ENCODE assay signal across 24 cellular contexts in the genomic region with DNA sequence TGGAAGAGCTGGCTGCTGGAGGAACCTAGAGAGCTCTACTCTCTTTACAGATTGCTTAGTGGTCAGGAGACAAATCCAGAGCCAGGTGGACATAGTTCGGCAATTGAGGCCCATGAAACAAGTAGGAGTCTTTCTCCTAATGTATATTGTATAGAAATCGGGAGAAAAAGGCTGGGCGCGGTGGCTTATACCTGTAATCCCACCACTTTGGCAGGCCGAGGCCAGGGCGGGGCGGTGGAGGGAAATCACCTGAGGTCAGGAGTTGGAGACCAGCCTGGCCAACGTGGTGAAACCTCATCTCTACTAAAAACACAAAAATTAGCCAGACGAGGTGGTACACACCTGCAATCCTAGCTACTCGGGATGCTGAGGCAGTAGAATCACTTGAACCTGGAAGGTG. TPM values are rescaled to one million over a fixed set of nuclear protein-coding genes. Genes with fewer than 3 reads are reported as not detected.
DNase-seq lines count a peak whose midpoint lies in the region; ATAC-seq lines count a peak whose summit lies in the region.
"Had no signal": no experiment of that assay in that cellular context is flagged by ENCODE, and none has a peak within 500 bp of the region (broad histone marks: within the 10 kb centered on the region; RNA-seq: fewer than 3 reads in every experiment).

No MANE protein-coding gene starts in this region.

- H3K4me3 ChIP-seq in mesenchymal stem cell (ENCODE audit: insufficient read depth in 1 of 2, low read depth in 1 of 2, low read length in 2 of 2) (no peak overlapping the region), neuronal stem cell (ENCODE audit: low read length in 2 of 2) (no peak overlapping the region)
- H3K4me3 ChIP-seq: BLaER1, GM12878 had no signal

- H2AFZ ChIP-seq in mesenchymal stem cell (ENCODE audit: low read depth, low read length) (no peak overlapping the region), neuronal stem cell (ENCODE audit: low read length) (no peak overlapping the region)

- H2BK12ac ChIP-seq in mesenchymal stem cell (ENCODE audit: low read length in 2 of 2), result no peak overlapping the region
- H2BK12ac ChIP-seq in neuronal stem cell (ENCODE audit: low read length), result no peak overlapping the region

- H3K18ac ChIP-seq in mesenchymal stem cell (ENCODE audit: low read depth in 1 of 2, low read length in 2 of 2) (no peak overlapping the region), neuronal stem cell (ENCODE audit: low read length) (no peak overlapping the region)

- H3K23ac ChIP-seq in mesenchymal stem cell (ENCODE audit: low read length in 2 of 2), result no peak overlapping the region
- no peak overlapping the region for H3K23ac ChIP-seq in neuronal stem cell (ENCODE audit: low read depth, low read length, poor library complexity)

- peaks cover 7% of the 10 kb centered on the region for H3K4me1 Mint-ChIP-seq in T-helper 17 cell
- H3K4me1 Mint-ChIP-seq: CD14-positive monocyte had no signal

- H3K27ac ChIP-seq in mesenchymal stem cell (ENCODE audit: low read length, poor library complexity, severe bottlenecking), result no peak overlapping the region
- no peak overlapping the region for H3K27ac ChIP-seq in neuronal stem cell (replicated peaks; ENCODE audit: low read length)
- H3K27ac ChIP-seq: BLaER1 had no signal

- H2BK5ac ChIP-seq in mesenchymal stem cell (ENCODE audit: low read depth, low read length, poor library complexity, severe bottlenecking), result no peak overlapping the region
- H2BK5ac ChIP-seq in neuronal stem cell (ENCODE audit: low read length), result no peak overlapping the region

- no peak overlapping the region for H2BK15ac ChIP-seq in mesenchymal stem cell (ENCODE audit: low read depth, poor library complexity, severe bottlenecking)
- H2BK15ac ChIP-seq in neuronal stem cell (ENCODE audit: low read length), result no peak overlapping the region

- H4K8ac ChIP-seq in mesenchymal stem cell (ENCODE audit: low read length) (peak overlapping the region; percentile 6), neuronal stem cell (ENCODE audit: low read depth, low read length) (no peak overlapping the region)

- H3K27me3 ChIP-seq in mesenchymal stem cell (ENCODE audit: control insufficient read depth in 1 of 2, insufficient read depth in 1 of 2, low read length in 2 of 2), result no peaks in the 10 kb centered on the region
- H3K27me3 ChIP-seq in neuronal stem cell (ENCODE audit: control insufficient read depth in 3 of 3, insufficient read depth in 3 of 3, low read depth in 1 of 3, low read length in 3 of 3), result no peaks in the 10 kb centered on the region
- H3K27me3 ChIP-seq: BE2C, BLaER1 had no signal

- no peak overlapping the region for H3K14ac ChIP-seq in mesenchymal stem cell (ENCODE audit: low read length in 2 of 2)
- no peak overlapping the region for H3K14ac ChIP-seq in neuronal stem cell (ENCODE audit: low read length)

- no peak overlapping the region for H3K9ac ChIP-seq in mesenchymal stem cell (ENCODE audit: low read length)
- H3K9ac ChIP-seq in neuronal stem cell (ENCODE audit: low read depth, low read length, poor library complexity), result peak overlapping the region; percentile 30
- H3K9ac ChIP-seq: BLaER1 had no signal

- no peak overlapping the region for H3K4ac ChIP-seq in mesenchymal stem cell (ENCODE audit: low read depth in 1 of 2, low read length in 2 of 2)
- no peak overlapping the region for H3K4ac ChIP-seq in neuronal stem cell (ENCODE audit: low read length)

- H3K4me3 Mint-ChIP-seq in T-helper 17 cell, result no peak overlapping the region
- H3K4me3 Mint-ChIP-seq: CD14-positive monocyte; CD4-positive, alpha-beta memory T cell; CD8-positive, alpha-beta memory T cell had no signal

- H3K36me3 Mint-ChIP-seq in T-helper 17 cell (ENCODE audit: low read depth), result no peaks in the 10 kb centered on the region

- H4K91ac ChIP-seq in mesenchymal stem cell (ENCODE audit: low read length) (no peak overlapping the region), neuronal stem cell (ENCODE audit: low read depth, low read length, poor library complexity) (no peak overlapping the region)

- no peak overlapping the region for H3K4me2 ChIP-seq in mesenchymal stem cell (ENCODE audit: low read length, poor library complexity, severe bottlenecking)
- no peak overlapping the region for H3K4me2 ChIP-seq in neuronal stem cell (ENCODE audit: insufficient read depth, low read length, poor library complexity, severe bottlenecking)
- H3K4me2 ChIP-seq: BLaER1 had no signal

- H3K4me1 ChIP-seq in mesenchymal stem cell (ENCODE audit: control insufficient read depth, insufficient read depth, low read depth, low read length), result no peaks in the 10 kb centered on the region
- no peaks in the 10 kb centered on the region for H3K4me1 ChIP-seq in neuronal stem cell (ENCODE audit: control insufficient read depth in 2 of 2, insufficient read depth in 1 of 2, low read depth in 1 of 2, low read length in 2 of 2)
- H3K4me1 ChIP-seq: BE2C, BLaER1 had no signal

- H2AK5ac ChIP-seq in mesenchymal stem cell (ENCODE audit: low read length, severe bottlenecking) (no peak overlapping the region), neuronal stem cell (ENCODE audit: low read depth, low read length) (no peak overlapping the region)

- H3K27ac Mint-ChIP-seq in T-helper 17 cell, result peak overlapping the region; percentile 72

- H3K79me1 ChIP-seq in mesenchymal stem cell (replicated peaks; ENCODE audit: low read length, poor library complexity, severe bottlenecking), result peaks cover 33% of the 10 kb centered on the region
- peaks cover 2% of the 10 kb centered on the region for H3K79me1 ChIP-seq in neuronal stem cell (ENCODE audit: low read depth, low read length)

- no peaks in the 10 kb centered on the region for H3K9me3 ChIP-seq in T-helper 17 cell (ENCODE audit: control insufficient read depth, low read length, poor library complexity, severe bottlenecking)
- H3K9me3 ChIP-seq in mesenchymal stem cell (ENCODE audit: control insufficient read depth, low read length), result no peaks in the 10 kb centered on the region
- H3K9me3 ChIP-seq in neuronal stem cell (replicated peaks in 1 of 2; ENCODE audit: control insufficient read depth in 2 of 2, insufficient read depth in 1 of 2, low read depth in 1 of 2, low read length in 2 of 2), result peaks cover 0 to 2% of the 10 kb centered on the region in 2 donors
- H3K9me3 ChIP-seq: BE2C, BLaER1 had no signal

- ATAC-seq in T-helper 17 cell (no peak), HG03175 (IDR thresholded peaks at IDR 0.05; ENCODE audit: unreplicated experiment) (no peak), GM21619 (IDR thresholded peaks at IDR 0.05; ENCODE audit: unreplicated experiment) (no peak)
- ATAC-seq: GM12878 had no signal

- WGBS in mesenchymal stem cell, result 95% methylated on average over 9 of the region's 10 CpGs
- WGBS in neuronal stem cell (ENCODE audit: extremely low coverage in 2 of 2, insufficient read length in 2 of 2, insufficient replicate concordance in 1 of 2), 2 donors, result no CpG with 5 or more reads among the region's 10 CpGs

- no peaks in the 10 kb centered on the region for H3K27me3 Mint-ChIP-seq in T-helper 17 cell
- H3K27me3 Mint-ChIP-seq: CD4-positive, alpha-beta memory T cell; CD4-positive, CD25-positive, alpha-beta regulatory T cell had no signal

- H2BK120ac ChIP-seq in mesenchymal stem cell (ENCODE audit: low read depth, low read length) (no peak overlapping the region), neuronal stem cell (ENCODE audit: low read depth, low read length) (no peak overlapping the region)

- peaks cover 24% of the 10 kb centered on the region in 2 experiments for H3K36me3 ChIP-seq in mesenchymal stem cell (ENCODE audit: control insufficient read depth in 1 of 2, insufficient read depth in 2 of 2, low read depth in 1 of 2, low read length in 2 of 2)
- peaks cover 3 to 64% of the 10 kb centered on the region in 2 donors for H3K36me3 ChIP-seq in neuronal stem cell (replicated peaks in 1 of 2; ENCODE audit: control insufficient read depth in 2 of 2, insufficient read depth in 2 of 2, low read length in 2 of 2)
- H3K36me3 ChIP-seq: BE2C had no signal

- DNase-seq in T-helper 17 cell (no peak), mesenchymal stem cell (no peak), neuronal stem cell (ENCODE audit: low spot score) (no peak), mucosa of gallbladder (ENCODE audit: low spot score) (no peak)
- DNase-seq: 8988T; ACHN; BE2C; C1 segment of cervical spinal cord; CD4-positive, alpha-beta memory T cell; CD4-positive, CD25-positive, alpha-beta regulatory T cell; CD8-positive, alpha-beta memory T cell; COR-L47; DMS 273 treated with DMSO at 0.1 percent for 48 hours; DMS153; DMS53; DMS79; DND-41; EL; GDM1 had no signal

RNA-seq across cellular contexts. Expression of a gene that starts 10.8 kb away (rescaled TPM):
- total RNA-seq in T-helper 17 cell, result 10 to 100 TPM; 37.8 to 41.1 TPM
- 6.0 TPM for polyA plus RNA-seq in mesenchymal stem cell (2013, experiment 1 of 2)
- polyA plus RNA-seq in mesenchymal stem cell (2013, experiment 2 of 2), result 5.5 TPM
- polyA plus RNA-seq in neuronal stem cell (2013, experiment 1 of 2), result 12.2 TPM
- polyA plus RNA-seq in neuronal stem cell (2013, experiment 2 of 2), result 11.9 TPM
- total RNA-seq in mucosa of gallbladder, result 19.4 TPM

RNA-seq across cellular contexts. Expression of a gene that starts 49.5 kb away (rescaled TPM):
- 10 to 100 TPM; 20.5 to 24.3 TPM for total RNA-seq in T-helper 17 cell
- polyA plus RNA-seq in mesenchymal stem cell (2013, experiment 1 of 2), result 6.8 TPM
- polyA plus RNA-seq in mesenchymal stem cell (2013, experiment 2 of 2), result 6.3 TPM
- 10.8 TPM for polyA plus RNA-seq in neuronal stem cell (2013, experiment 1 of 2)
- polyA plus RNA-seq in neuronal stem cell (2013, experiment 2 of 2), result 10.8 TPM
- 18.8 TPM for total RNA-seq in mucosa of gallbladder
